ENCODE assay signal across 20 cellular contexts in the genomic region with DNA sequence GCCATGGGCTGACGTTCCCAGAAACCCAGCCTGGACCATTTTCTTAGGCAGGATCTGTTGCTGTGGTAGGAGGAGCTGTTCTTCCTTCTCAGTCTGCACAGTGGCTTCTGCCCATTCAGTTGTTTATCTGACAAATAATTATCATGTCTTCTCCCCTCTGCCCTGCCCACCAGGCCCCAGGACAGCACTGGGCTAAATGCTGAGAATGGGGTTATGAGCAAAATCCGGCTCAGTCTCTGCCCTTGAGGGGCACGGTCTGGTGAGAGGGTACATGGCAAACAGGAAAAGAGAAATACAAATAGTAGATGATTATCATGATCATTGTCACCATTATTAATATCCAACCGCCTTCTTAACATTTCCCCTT. TPM values are rescaled to one million over a fixed set of nuclear protein-coding genes. Genes with fewer than 3 reads are reported as not detected.
A peak's percentile ranks its signal among the peaks of the same experiment; 100 is the strongest.
DNase-seq lines count a peak whose midpoint lies in the region; ATAC-seq, FAIRE-seq and TF ChIP-seq lines count a peak whose summit lies in the region.
"Had no signal": no experiment of that assay in that cellular context is flagged by ENCODE, and none has a peak within 500 bp of the region (broad histone marks: within the 10 kb centered on the region; RNA-seq: fewer than 3 reads in every experiment).

No MANE protein-coding gene starts in this region.

- no peak for TF ChIP-seq RAD21 in K562 (CRISPR knock-in tag; conservative IDR thresholded peaks at IDR 0.05 in 1 of 2, IDR thresholded peaks at IDR 0.05 in 1 of 2)
- no peak for TF ChIP-seq RAD21 in HepG2 (CRISPR knock-in tag; IDR thresholded peaks at IDR 0.05)

- no TSS peak for BruUV-seq in Calu3 (replicated peaks; lab: Mats Ljungman, UMichigan)
- no TSS peak for BruUV-seq in K562 (replicated peaks; lab: Mats Ljungman, UMichigan)
- BruUV-seq in HepG2 (replicated peaks; lab: Mats Ljungman, UMichigan), result no TSS peak

- in situ Hi-C loops in K562 (cut with MboI), result no loop called here
- in situ Hi-C loops in HepG2 (cut with HindIII; ENCODE audit: extremely low pct_ligation_motif_present, low pct_unique_long_range_greater_than_20kb), result no loop called here

- CTCF ChIA-PET in Calu3 (lab: Charles Lee), result no interaction called here
- CTCF ChIA-PET in K562 (lab: Yijun Ruan, JAX; ENCODE audit: low intra/inter-chr PET ratio), result no interaction called here
- CTCF ChIA-PET in HepG2 (lab: Yijun Ruan, JAX; ENCODE audit: low intra/inter-chr PET ratio, low total read pairs), result no interaction called here

- H3K4me3 Mint-ChIP-seq in Calu3 (ENCODE audit: low read depth, unreplicated experiment), result peak overlapping the region; percentile 18
- H3K4me3 Mint-ChIP-seq: CD8-positive, alpha-beta T cell had no signal

- peaks cover 17% of the 10 kb centered on the region for H3K27me3 Mint-ChIP-seq in Calu3 (ENCODE audit: unreplicated experiment)

- H3K9me3 Mint-ChIP-seq in Calu3 (ENCODE audit: low read depth, unreplicated experiment), result no peaks in the 10 kb centered on the region
- H3K9me3 Mint-ChIP-seq: CD8-positive, alpha-beta T cell had no signal

- FAIRE-seq in K562 (lab: Jason Lieb, UNC), result peak; percentile 29
- no peak for FAIRE-seq in HepG2 (lab: Jason Lieb, UNC)
- FAIRE-seq: A204.1, D721Med, HTR-8/SVneo, RCC 7860 had no signal

- peaks cover 53% of the 10 kb centered on the region for H3K4me1 Mint-ChIP-seq in Calu3 (ENCODE audit: low read depth, unreplicated experiment)

- H4K20me1 ChIP-seq in K562 (replicated peaks; ENCODE audit: control insufficient read depth, insufficient read depth, low read length) (no peaks in the 10 kb centered on the region), HepG2 (ENCODE audit: insufficient read depth, low read length) (no peaks in the 10 kb centered on the region)
- H4K20me1 ChIP-seq: BLaER1 had no signal

- TF ChIP-seq CTCF in Calu3 (IDR thresholded peaks at IDR 0.05; ENCODE audit: unreplicated experiment), result no peak
- TF ChIP-seq CTCF in K562 (IDR thresholded peaks at IDR 0.05 in 2 of 3, conservative IDR thresholded peaks at IDR 0.05 in 1 of 3; ENCODE audit: insufficient read depth in 2 of 3, low read depth in 1 of 3, low read length in 3 of 3), result no peak
- no peak for TF ChIP-seq CTCF in HepG2 (CRISPR knock-in tag; IDR thresholded peaks at IDR 0.05)

- H3K27me3 ChIP-seq in K562 (ENCODE audit: control insufficient read depth in 2 of 2, insufficient read depth in 2 of 2, low read length in 2 of 2) (peaks cover 4 to 14% of the 10 kb centered on the region in 2 experiments; a peak in 4 of 5 replicates), HepG2 (ENCODE audit: control insufficient read depth in 1 of 2, insufficient read depth in 2 of 2, low read length in 2 of 2) (0 out of 5 replicates have a peak, but pooled peaks cover 0 to 2% of the 10 kb centered on the region in 2 experiments), skeletal muscle tissue (ENCODE audit: control insufficient read depth in 3 of 3, insufficient read depth in 3 of 3, low read length in 3 of 3) (peaks cover 0 to 10% (median 7%) of the 10 kb centered on the region in 3 donors)
- H3K27me3 ChIP-seq: BLaER1 had no signal

- H3K27ac ChIP-seq in K562 (ENCODE audit: extremely low read depth, low read depth, low read length) (no peak overlapping the region), HepG2 (ENCODE audit: extremely low read length, insufficient read depth, low read length) (no peak overlapping the region), skeletal muscle tissue (ENCODE audit: low read depth, low read length) (peak overlapping the region; percentile 67)
- H3K27ac ChIP-seq: BLaER1 had no signal

- H3K4me2 ChIP-seq in K562 (ENCODE audit: insufficient read depth, low read length), result peak overlapping the region; percentile 30; the same call in 1 of the 2 replicates
- H3K4me2 ChIP-seq in HepG2 (ENCODE audit: low read depth, low read length), result peak overlapping the region; percentile 81
- H3K4me2 ChIP-seq: BLaER1 had no signal

- H3K4me3 ChIP-seq in K562 (no peak overlapping the region), HepG2 (replicated peaks in 1 of 3; ENCODE audit: insufficient read depth in 1 of 3, low read depth in 2 of 3, low read length in 3 of 3) (peak overlapping the region in 1 of 3 experiments; percentile 45; a peak in 1 of 6 replicates), skeletal muscle tissue (ENCODE audit: low read length in 3 of 3) (no peak overlapping the region)
- H3K4me3 ChIP-seq: BLaER1, HAP-1 had no signal

- TF ChIP-seq EP300 in K562 (IDR thresholded peaks at IDR 0.05; ENCODE audit: low read length) (no peak), HepG2 (IDR thresholded peaks at IDR 0.05; ENCODE audit: low read depth in 2 of 2, low read length in 2 of 2) (no peak), HepG2 (CRISPR knock-in tag; IDR thresholded peaks at IDR 0.05; ENCODE audit: borderline replicate concordance) (no peak)

- no peak for ATAC-seq in K562
- peak; percentile 14 for ATAC-seq in HepG2
- ATAC-seq in GM18870 (IDR thresholded peaks at IDR 0.05; ENCODE audit: unreplicated experiment), result no peak
- ATAC-seq: CD8-positive, alpha-beta T cell; Right ventricle myocardium inferior had no signal

- H3K36me3 Mint-ChIP-seq in Calu3 (ENCODE audit: insufficient read depth, unreplicated experiment), result no peaks in the 10 kb centered on the region
- H3K36me3 Mint-ChIP-seq: CD8-positive, alpha-beta T cell had no signal

- no peak for TF ChIP-seq POLR2A in K562 (conservative IDR thresholded peaks at IDR 0.05)
- TF ChIP-seq POLR2A in HepG2 (IDR thresholded peaks at IDR 0.05; ENCODE audit: insufficient read depth in 1 of 2, low read depth in 2 of 2, low read length in 2 of 2), result no peak

- no peak for DNase-seq in Calu3
- DNase-seq in K562 (ENCODE audit: extremely low read depth in 1 of 4, low spot score in 3 of 4), result no peak
- DNase-seq in HepG2 (ENCODE audit: low spot score), result no peak
- DNase-seq in T-helper 9 cell, result no peak
- DNase-seq in C1 segment of cervical spinal cord (lab: John Stamatoyannopoulos, UW), result no peak
- DNase-seq in NCI-H82 treated with DMSO at 0.1 percent for 48 hours (lab: John Stamatoyannopoulos, UW; ENCODE audit: unreplicated experiment), result no peak
- DNase-seq: CD8-positive, alpha-beta T cell; NCI-H1092 treated with DMSO at 0.1 percent for 48 hours; NCI-H2081 treated with DMSO at 0.1 percent for 48 hours; NK-92 treated with Interleukin-12 subunit alpha and Interleukin-12 subunit beta, amount 100 ng/mL, for 24 hours had no signal

- H3K4me1 ChIP-seq in K562 (replicated peaks in 1 of 2; ENCODE audit: control insufficient read depth in 2 of 2, insufficient read depth in 2 of 2, low read length in 2 of 2) (peaks cover 10 to 12% of the 10 kb centered on the region in 2 experiments), HepG2 (ENCODE audit: insufficient read depth, low read length) (peaks cover 72% of the 10 kb centered on the region), skeletal muscle tissue (ENCODE audit: control insufficient read depth in 3 of 3, insufficient read depth in 3 of 3, low read length in 3 of 3) (peaks cover 51 to 55% (median 53%) of the 10 kb centered on the region in 3 donors)

- POLR2A ChIA-PET in K562 (lab: Yijun Ruan, JAX) (interaction anchor here (1.0 kb wide), 1 partner anchor 14 kb away, joined by 3 read pairs; no protein-coding TSS in a partner anchor), HepG2 (lab: Yijun Ruan, JAX) (no interaction called here)

- no peak overlapping the region for H2AFZ ChIP-seq in K562 (ENCODE audit: low read depth, low read length)
- peak overlapping the region; percentile 34 for H2AFZ ChIP-seq in HepG2 (ENCODE audit: low read length)

- H3K9ac ChIP-seq in K562 (ENCODE audit: insufficient read depth in 1 of 2, low read depth in 2 of 2, low read length in 2 of 2), result no peak overlapping the region
- H3K9ac ChIP-seq in HepG2 (ENCODE audit: insufficient read depth, low read depth, low read length), result no peak overlapping the region
- H3K9ac ChIP-seq in skeletal muscle tissue (ENCODE audit: low read depth in 1 of 3, low read length in 3 of 3), result no peak overlapping the region
- H3K9ac ChIP-seq: BLaER1 had no signal

- peak overlapping the region; percentile 35 for H3K27ac Mint-ChIP-seq in Calu3 (ENCODE audit: unreplicated experiment)
- H3K27ac Mint-ChIP-seq: CD8-positive, alpha-beta T cell had no signal

- H3K36me3 ChIP-seq in K562 (ENCODE audit: control insufficient read depth, insufficient read depth, low read length) (no peaks in the 10 kb centered on the region), HepG2 (replicated peaks in 1 of 2; ENCODE audit: control insufficient read depth in 1 of 2, insufficient read depth in 2 of 2, low read length in 2 of 2) (no peaks in the 10 kb centered on the region), skeletal muscle tissue (ENCODE audit: control insufficient read depth in 3 of 3, insufficient read depth in 3 of 3, low read length in 3 of 3) (no peaks in the 10 kb centered on the region)
- H3K36me3 ChIP-seq: BLaER1, HAP-1 had no signal

- WGBS in K562 (ENCODE audit: insufficient coverage, low coverage, missing lambda C conversion rate), result 15% methylated on average over 4 of the region's 4 CpGs
- 21% methylated on average over 4 of the region's 4 CpGs for WGBS in HepG2 (ENCODE audit: low lambda C conversion rate)

- no peaks in the 10 kb centered on the region for H3K79me2 ChIP-seq in K562 (ENCODE audit: control insufficient read depth, insufficient read depth, low read length)
- no peaks in the 10 kb centered on the region for H3K79me2 ChIP-seq in HepG2 (ENCODE audit: insufficient read depth, low read length)

- no peaks in the 10 kb centered on the region for H3K9me3 ChIP-seq in K562 (replicated peaks; ENCODE audit: control insufficient read depth, insufficient read depth, low read depth, low read length)
- H3K9me3 ChIP-seq in HepG2 (ENCODE audit: low read length), result no peaks in the 10 kb centered on the region
- H3K9me3 ChIP-seq in skeletal muscle tissue (ENCODE audit: control insufficient read depth in 3 of 3, low read length in 3 of 3), result no peaks in the 10 kb centered on the region
- H3K9me3 ChIP-seq: BLaER1, HAP-1 had no signal

- intact Hi-C loops in Calu3 (cut with micrococcal nuclease; ENCODE audit: unreplicated experiment) (no loop called here), K562 (cut with micrococcal nuclease) (no loop called here), HepG2 (cut with micrococcal nuclease; ENCODE audit: unreplicated experiment) (no loop called here)

- no peaks in the 10 kb centered on the region for H3K9me1 ChIP-seq in K562 (ENCODE audit: control insufficient read depth, insufficient read depth, low read length)

RNA-seq across cellular contexts. Expression of gene C11orf96, which starts 42.9 kb away (rescaled TPM):
- total RNA-seq in Calu3 (2022) (0.38 TPM in 1 of 2 replicates, not detected in the other), K562 (2014; rRNA removed) (6.8 and 9.6 TPM in 2 replicates), K562 (2014; rRNA removed; fragmentation: Illumina TruSeq; extraction: Trizol) (0.26 and 0.40 TPM in 2 replicates), K562 (2015; rRNA removed; fragmentation: Illumina TruSeq; extraction: Trizol) (0.83 and 0.90 TPM in 2 replicates), K562 (2021) (7.7 and 8.5 TPM in 2 replicates), HepG2 (2016; rRNA removed; fragmentation: Illumina TruSeq; extraction: Trizol) (not detected in 2 replicates), skeletal muscle tissue (17.2 TPM)
- 0.81 and 2.9 TPM in 2 replicates for total RNA-seq in K562 (2011; cell fraction: chromatin; rRNA removed; ENCODE audit: low replicate concordance)
- 3.4 and 4.8 TPM in 2 replicates for total RNA-seq in K562 (2011; cell fraction: nucleolus; rRNA removed)
- 1.3 and 1.9 TPM in 2 replicates for total RNA-seq in K562 (2011; cell fraction: nucleoplasm; rRNA removed)
- polyA plus RNA-seq in K562 (2011; rRNA removed) (1.2 and 2.0 TPM in 2 replicates), K562 (2014; fragmentation: Illumina TruSeq; extraction: Trizol) (0.16 and 0.73 TPM in 2 replicates), K562 (2014; fragmentation: Nextera tagmentation; extraction: Ambion mirVana) (under 1 TPM; 0.08 to 0.14 TPM), K562 (2014; rRNA removed) (6.6 and 10.8 TPM in 2 replicates), HepG2 (2011; rRNA removed) (0.08 and 0.35 TPM in 2 replicates)
- 1.9 and 9.3 TPM in 2 replicates for polyA plus RNA-seq in K562 (2011; cell fraction: cytosol; rRNA removed)
- polyA plus RNA-seq in K562 (2011; cell fraction: nucleus; rRNA removed), result 2.0 and 4.6 TPM in 2 replicates
- polyA plus RNA-seq in K562 (2012), result 5.5 and 6.8 TPM in 2 replicates
- 0.18 and 0.25 TPM in 2 replicates for polyA minus RNA-seq in K562 (2011; rRNA and poly(A)+ RNA removed)
- polyA minus RNA-seq in K562 (2011; cell fraction: cytosol; rRNA and poly(A)+ RNA removed), result 2.0 and 2.1 TPM in 2 replicates
- 1.3 and 1.6 TPM in 2 replicates for polyA minus RNA-seq in K562 (2011; cell fraction: nucleus; rRNA and poly(A)+ RNA removed)
- not detected in 2 replicates for total RNA-seq in HepG2 (2016; cell fraction: cytosol; rRNA removed; fragmentation: Illumina TruSeq; extraction: Trizol; ENCODE audit: low read depth)
- not detected in 2 replicates for total RNA-seq in HepG2 (2016; cell fraction: insoluble cytoplasmic fraction; rRNA removed; fragmentation: Illumina TruSeq; extraction: Trizol)
- not detected in 2 replicates for total RNA-seq in HepG2 (2016; cell fraction: membrane; rRNA removed; fragmentation: Illumina TruSeq; extraction: Trizol)
- total RNA-seq in HepG2 (2016; cell fraction: nucleus; rRNA removed; fragmentation: Illumina TruSeq; extraction: Trizol), result not detected in 2 replicates
- polyA plus RNA-seq in HepG2 (2011; cell fraction: cytosol; rRNA removed), result 0.25 and 0.28 TPM in 2 replicates
- 0.13 and 0.62 TPM in 2 replicates for polyA plus RNA-seq in HepG2 (2011; cell fraction: nucleus; rRNA removed)
- 0.80 TPM in 1 of 2 replicates, not detected in the other for polyA plus RNA-seq in HepG2 (2012)
- polyA plus RNA-seq in HepG2 (2016; cell fraction: cytosol; fragmentation: Illumina TruSeq; extraction: Trizol; ENCODE audit: low read depth), result not detected in 2 replicates
- not detected in 2 replicates for polyA plus RNA-seq in HepG2 (2016; cell fraction: insoluble cytoplasmic fraction; fragmentation: Illumina TruSeq; extraction: Trizol; ENCODE audit: low read depth)
- not detected in 2 replicates for polyA plus RNA-seq in HepG2 (2016; cell fraction: membrane; fragmentation: Illumina TruSeq; extraction: Trizol; ENCODE audit: low read depth)
- polyA plus RNA-seq in HepG2 (2016; cell fraction: nucleus; fragmentation: Illumina TruSeq; extraction: Trizol; ENCODE audit: insufficient read depth, low read depth), result not detected in 2 replicates
- not detected in 2 replicates for polyA minus RNA-seq in HepG2 (2011; rRNA and poly(A)+ RNA removed; ENCODE audit: low replicate concordance)
- polyA minus RNA-seq in HepG2 (2011; cell fraction: cytosol; rRNA and poly(A)+ RNA removed), result 0.49 TPM in 1 of 2 replicates, not detected in the other
- not detected in 2 replicates for polyA minus RNA-seq in HepG2 (2011; cell fraction: nucleus; rRNA and poly(A)+ RNA removed)
- total RNA-seq: OCI-LY7 had no signal
